In genomic region chrX:106404512-106404911, GRCh38 we compare ENCODE assay signal across 15 cellular contexts.
DNase-seq lines count a peak whose midpoint lies in the region; ATAC-seq, FAIRE-seq and TF ChIP-seq lines count a peak whose summit lies in the region.
"Had no signal": no experiment of that assay in that cellular context is flagged by ENCODE, and none has a peak within 500 bp of the region (broad histone marks: within the 10 kb centered on the region; RNA-seq: fewer than 3 reads in every experiment).

No MANE protein-coding gene starts in this region.

- no peak overlapping the region for H3K18ac ChIP-seq in IMR-90 (ENCODE audit: low read depth, low read length)

- H4K5ac ChIP-seq in IMR-90 (ENCODE audit: low read depth, low read length), result no peak overlapping the region

- 0 out of 2 replicates have a peak, but pooled peaks have one; percentile 1 for TF ChIP-seq CTCF in IMR-90 (conservative IDR thresholded peaks at IDR 0.05; ENCODE audit: low read depth, low read length)
- TF ChIP-seq CTCF in brain microvascular endothelial cell (IDR thresholded peaks at IDR 0.05; ENCODE audit: low read depth, low read length, missing control alignments), result peak; percentile 30
- peak in 2 of 3 experiments; percentile 32 to 54 for TF ChIP-seq CTCF in keratinocyte (optimal IDR thresholded peaks at IDR 0.05 in 1 of 3, IDR thresholded peaks at IDR 0.05 in 1 of 3, conservative IDR thresholded peaks at IDR 0.05 in 1 of 3; ENCODE audit: extremely low read depth in 1 of 3, insufficient read depth in 2 of 3, low read length in 3 of 3)

- H3K36me3 Mint-ChIP-seq in activated CD8-positive, alpha-beta memory T cell treated with anti-CD3 and anti-CD28 coated beads, Interleukin-2, amount 10 ng/mL, durations not matched to agents 7 days and 5 days, result no peaks in the 10 kb centered on the region
- H3K36me3 Mint-ChIP-seq: activated naive CD8-positive, alpha-beta T cell; stimulated activated memory B cell treated with anti-CD40 and anti-IgM and Interleukin-4, amounts not matched to agents 10 μg/mL and 1 μg/mL and 100 μg/mL, for 72 hours had no signal

- no peak overlapping the region for H3K27ac Mint-ChIP-seq in activated CD8-positive, alpha-beta memory T cell treated with anti-CD3 and anti-CD28 coated beads, Interleukin-2, amount 10 ng/mL, durations not matched to agents 7 days and 5 days
- H3K27ac Mint-ChIP-seq: activated B cell treated with CpG ODN at 0.5 μM for 24 hours; activated naive CD8-positive, alpha-beta T cell; stimulated activated memory B cell treated with anti-CD40 and anti-IgM and Interleukin-4, amounts not matched to agents 10 μg/mL and 1 μg/mL and 100 μg/mL, for 72 hours had no signal

- no peak overlapping the region for H4K91ac ChIP-seq in IMR-90 (ENCODE audit: insufficient read depth, low read depth, low read length)

- no peak overlapping the region for H3K4ac ChIP-seq in IMR-90 (ENCODE audit: low read depth, low read length)

- POLR2A ChIA-PET in IMR-90 (lab: Charles Lee; ENCODE audit: unreplicated experiment), result no interaction called here

- H3K9me3 Mint-ChIP-seq in activated CD8-positive, alpha-beta memory T cell treated with anti-CD3 and anti-CD28 coated beads, Interleukin-2, amount 10 ng/mL, durations not matched to agents 7 days and 5 days (ENCODE audit: low read depth), result no peaks in the 10 kb centered on the region
- H3K9me3 Mint-ChIP-seq: activated B cell treated with CpG ODN at 0.5 μM for 24 hours; stimulated activated memory B cell treated with anti-CD40 and anti-IgM and Interleukin-4, amounts not matched to agents 10 μg/mL and 1 μg/mL and 100 μg/mL, for 72 hours had no signal

- no peak overlapping the region for H3K56ac ChIP-seq in IMR-90 (ENCODE audit: extremely low read depth, insufficient read depth, low read length)

- DNase-seq in ACHN, result peak; percentile 0
- no peak for DNase-seq in IMR-90
- peak; percentile 15 for DNase-seq in brain microvascular endothelial cell
- no peak for DNase-seq in keratinocyte (ENCODE audit: low read depth, low spot score)
- DNase-seq in H54 (ENCODE audit: insufficient read length, low spot score), result no peak
- no peak for DNase-seq in NCI-H226
- no peak for DNase-seq in activated CD8-positive, alpha-beta memory T cell treated with anti-CD3 and anti-CD28 coated beads, Interleukin-2, amount 10 ng/mL, durations not matched to agents 7 days and 5 days
- DNase-seq: activated B cell treated with CpG ODN at 0.5 μM for 24 hours; GOT3; NCI-H1092 treated with DMSO at 0.1 percent for 48 hours; retina; stimulated activated CD4-positive, alpha-beta T cell treated with anti-CD3 and anti-CD28 coated beads, Interleukin-2, amount 100 ng/mL, for 48 hours had no signal

- no peak overlapping the region for H3K4me3 Mint-ChIP-seq in activated CD8-positive, alpha-beta memory T cell treated with anti-CD3 and anti-CD28 coated beads, Interleukin-2, amount 10 ng/mL, durations not matched to agents 7 days and 5 days
- H3K4me3 Mint-ChIP-seq: activated B cell treated with CpG ODN at 0.5 μM for 24 hours; activated naive CD8-positive, alpha-beta T cell; stimulated activated memory B cell treated with anti-CD40 and anti-IgM and Interleukin-4, amounts not matched to agents 10 μg/mL and 1 μg/mL and 100 μg/mL, for 72 hours had no signal

- H4K20me1 ChIP-seq in IMR-90 (ENCODE audit: insufficient read depth, low read length) (no peaks in the 10 kb centered on the region), keratinocyte (ENCODE audit: control insufficient read depth, extremely low read depth, insufficient read depth, low read length) (no peaks in the 10 kb centered on the region)

- no peak overlapping the region for H3K9ac ChIP-seq in IMR-90 (ENCODE audit: low read depth, low read length)
- H3K9ac ChIP-seq in keratinocyte (ENCODE audit: control insufficient read depth, extremely low read depth, insufficient read depth, low read length), result no peak overlapping the region

- CTCF ChIA-PET in IMR-90 (lab: Yijun Ruan, JAX), result no interaction called here
- CTCF ChIA-PET in activated CD8-positive, alpha-beta memory T cell treated with anti-CD3 and anti-CD28 coated beads, Interleukin-2, amount 10 ng/mL, durations not matched to agents 7 days and 5 days (lab: Charles Lee), result no interaction called here

- no peak overlapping the region for H3K23ac ChIP-seq in IMR-90 (ENCODE audit: low read depth, low read length)

- TF ChIP-seq POLR2A in IMR-90 (IDR thresholded peaks at IDR 0.05; ENCODE audit: low read depth, low read length) (no peak), H54 (IDR thresholded peaks at IDR 0.05; ENCODE audit: low read depth, low read length) (no peak)

- H3K79me2 ChIP-seq in keratinocyte (ENCODE audit: control insufficient read depth, insufficient read depth, low read length), result no peaks in the 10 kb centered on the region

- dilution Hi-C loops in IMR-90 (cut with HindIII; ENCODE audit: low sequenced_read_pairs, unreplicated experiment) (no loop called here), keratinocyte (cut with MboI; ENCODE audit: extremely low pct_ligation_motif_present, low sequenced_read_pairs) (no loop called here)

- H3K4me3 ChIP-seq in IMR-90 (ENCODE audit: insufficient read depth, low read depth, low read length) (no peak overlapping the region), brain microvascular endothelial cell (ENCODE audit: low read depth, low read length) (no peak overlapping the region), keratinocyte (ENCODE audit: control insufficient read depth in 2 of 3, extremely low read depth in 1 of 3, insufficient read depth in 2 of 3, low read depth in 1 of 3, low read length in 3 of 3) (no peak overlapping the region)

- H2AFZ ChIP-seq in IMR-90 (replicated peaks; ENCODE audit: low read length, poor library complexity) (no peak overlapping the region), keratinocyte (ENCODE audit: control insufficient read depth, low read length) (no peak overlapping the region)

- no peak overlapping the region for H4K8ac ChIP-seq in IMR-90 (ENCODE audit: low read depth in 2 of 2, low read length in 2 of 2)

- H3K27ac ChIP-seq in IMR-90 (ENCODE audit: insufficient read depth, low read length) (no peak overlapping the region), brain microvascular endothelial cell (no peak overlapping the region), keratinocyte (ENCODE audit: control insufficient read depth, insufficient read depth, low read length) (no peak overlapping the region)

- H2BK20ac ChIP-seq in IMR-90 (ENCODE audit: low read depth, low read length), result no peak overlapping the region

- WGBS in IMR-90 (ENCODE audit: extremely low coverage in 2 of 2, insufficient read length in 1 of 2), 2 experiments, result no CpG with 5 or more reads among the region's 1 CpG

- no peak overlapping the region for H3K14ac ChIP-seq in IMR-90 (replicated peaks; ENCODE audit: low read depth, low read length)

- TF ChIP-seq RAD21 in IMR-90 (IDR thresholded peaks at IDR 0.05; ENCODE audit: low read length), result no peak

- intact Hi-C loops in IMR-90 (cut with micrococcal nuclease), result no loop called here

- no peak overlapping the region for H2AK9ac ChIP-seq in IMR-90 (replicated peaks; ENCODE audit: low read depth, low read length, poor library complexity)

- H2AK5ac ChIP-seq in IMR-90 (ENCODE audit: low read depth, low read length), result no peak overlapping the region

- H3K27me3 ChIP-seq in IMR-90 (ENCODE audit: control insufficient read depth, insufficient read depth, low read length), result no peaks in the 10 kb centered on the region
- H3K27me3 ChIP-seq in brain microvascular endothelial cell (replicated peaks), result no peaks in the 10 kb centered on the region
- no peaks in the 10 kb centered on the region for H3K27me3 ChIP-seq in keratinocyte (ENCODE audit: control insufficient read depth, extremely low read depth, insufficient read depth, low read length)

- ATAC-seq in IMR-90 (ENCODE audit: low read depth) (no peak), GM19397 (IDR thresholded peaks at IDR 0.05; ENCODE audit: unreplicated experiment) (no peak)
- no peak for ATAC-seq in activated CD8-positive, alpha-beta memory T cell treated with anti-CD3 and anti-CD28 coated beads, Interleukin-2, amount 10 ng/mL, durations not matched to agents 7 days and 5 days
- ATAC-seq: stimulated activated memory B cell treated with anti-CD40 and anti-IgM and Interleukin-4, amounts not matched to agents 10 μg/mL and 1 μg/mL and 100 μg/mL, for 72 hours had no signal

- H3K9me3 ChIP-seq in IMR-90 (ENCODE audit: control insufficient read depth, insufficient read depth, low read length), result peaks cover 1% of the 10 kb centered on the region; the same call in 1 of the 2 replicates
- no peaks in the 10 kb centered on the region for H3K9me3 ChIP-seq in keratinocyte (ENCODE audit: control insufficient read depth, low read depth, low read length)

- H2BK120ac ChIP-seq in IMR-90 (ENCODE audit: low read depth, low read length), result no peak overlapping the region

- no peak overlapping the region for H2BK15ac ChIP-seq in IMR-90 (ENCODE audit: low read depth, low read length)

- no peak overlapping the region for H3K4me2 ChIP-seq in IMR-90 (ENCODE audit: low read depth, low read length)
- no peak overlapping the region for H3K4me2 ChIP-seq in keratinocyte (ENCODE audit: control insufficient read depth, extremely low read depth, insufficient read depth, low read depth, low read length)

- H3K9me1 ChIP-seq in IMR-90 (ENCODE audit: insufficient read depth, low read length) (no peaks in the 10 kb centered on the region), keratinocyte (ENCODE audit: control insufficient read depth, extremely low read depth, insufficient read depth, low read length) (no peaks in the 10 kb centered on the region)

- FAIRE-seq in keratinocyte (lab: Jason Lieb, UNC), result peak; percentile 44
- FAIRE-seq in H54 (lab: Jason Lieb, UNC), result no peak

- no peaks in the 10 kb centered on the region for H3K79me1 ChIP-seq in IMR-90 (ENCODE audit: low read depth in 1 of 2, low read length in 2 of 2)

- BruUV-seq in IMR-90 (replicated peaks; lab: Mats Ljungman, UMichigan), result no TSS peak

- H3K36me3 ChIP-seq in IMR-90 (ENCODE audit: control insufficient read depth, insufficient read depth, low read length) (no peaks in the 10 kb centered on the region), brain microvascular endothelial cell (replicated peaks) (no peaks in the 10 kb centered on the region), keratinocyte (ENCODE audit: control insufficient read depth in 2 of 2, extremely low read depth in 1 of 2, insufficient read depth in 2 of 2, low read length in 2 of 2) (no peaks in the 10 kb centered on the region)

- in situ Hi-C loops in ACHN (cut with HindIII; ENCODE audit: low pct_ligation_motif_present, low pct_unique_long_range_greater_than_20kb, low sequenced_read_pairs), result no loop called here
- in situ Hi-C loops in IMR-90 (cut with MboI; ENCODE audit: low sequenced_read_pairs), result no loop called here
- in situ Hi-C loops in brain microvascular endothelial cell (cut with HindIII; ENCODE audit: low pct_ligation_motif_present, low sequenced_read_pairs), result no loop called here

- H3K27me3 Mint-ChIP-seq in activated CD8-positive, alpha-beta memory T cell treated with anti-CD3 and anti-CD28 coated beads, Interleukin-2, amount 10 ng/mL, durations not matched to agents 7 days and 5 days, result no peaks in the 10 kb centered on the region
- H3K27me3 Mint-ChIP-seq: activated B cell treated with CpG ODN at 0.5 μM for 24 hours; activated naive CD8-positive, alpha-beta T cell; stimulated activated memory B cell treated with anti-CD40 and anti-IgM and Interleukin-4, amounts not matched to agents 10 μg/mL and 1 μg/mL and 100 μg/mL, for 72 hours had no signal

- no peaks in the 10 kb centered on the region for H3K4me1 ChIP-seq in IMR-90 (ENCODE audit: control insufficient read depth, insufficient read depth, low read length)
- H3K4me1 ChIP-seq in keratinocyte (ENCODE audit: control insufficient read depth, extremely low read depth, insufficient read depth, low read length), result no peaks in the 10 kb centered on the region

- H3K4me1 Mint-ChIP-seq in activated CD8-positive, alpha-beta memory T cell treated with anti-CD3 and anti-CD28 coated beads, Interleukin-2, amount 10 ng/mL, durations not matched to agents 7 days and 5 days, result no peaks in the 10 kb centered on the region
- H3K4me1 Mint-ChIP-seq: activated B cell treated with CpG ODN at 0.5 μM for 24 hours; stimulated activated memory B cell treated with anti-CD40 and anti-IgM and Interleukin-4, amounts not matched to agents 10 μg/mL and 1 μg/mL and 100 μg/mL, for 72 hours had no signal

- no peak overlapping the region for H2BK5ac ChIP-seq in IMR-90 (ENCODE audit: low read depth, low read length, poor library complexity, severe bottlenecking)

Comparison
In these comparisons a context has a peak if more than half of its experiments do, and no peak if none do; other contexts are left out.
1. DNase-seq: peak in ACHN (single experiment) and brain microvascular endothelial cell (single experiment); none in IMR-90 (single experiment), keratinocyte (single experiment), H54 (single experiment), NCI-H226 (single experiment) and activated CD8-positive, alpha-beta memory T cell treated with anti-CD3 and anti-CD28 coated beads, Interleukin-2, amount 10 ng/mL, durations not matched to agents 7 days and 5 days (single experiment).
2. Peak in every context shown above with its lines, with median percentiles within 50 percentile points of each other: CTCF ChIP-seq.